Comparison of ENCODE assay signal across 8 cellular contexts in genomic region chr6:134097114-134097707, GRCh38. TPM values are rescaled to one million over a fixed set of nuclear protein-coding genes. Genes with fewer than 3 reads are reported as not detected.
DNase-seq lines count a peak whose midpoint lies in the region; ATAC-seq and TF ChIP-seq lines count a peak whose summit lies in the region.

No MANE protein-coding gene starts in this region.

- no peaks in the 10 kb centered on the region for H3K4me1 ChIP-seq in CD4-positive, CD25-positive, alpha-beta regulatory T cell (ENCODE audit: control insufficient read depth, insufficient read depth, low read length, poor library complexity, severe bottlenecking)

- no peaks in the 10 kb centered on the region for H3K36me3 ChIP-seq in CD4-positive, CD25-positive, alpha-beta regulatory T cell (ENCODE audit: control insufficient read depth, insufficient read depth, low read length)

- peak; percentile 42 to 70 (median 60) for DNase-seq in CD4-positive, CD25-positive, alpha-beta regulatory T cell
- peak; percentile 63 for DNase-seq in NCI-H2107 (lab: John Stamatoyannopoulos, UW)
- DNase-seq in activated B cell treated with CpG ODN at 0.5 μM for 24 hours, result no peak
- peak; percentile 74 for DNase-seq in cerebellum (ENCODE audit: low spot score)
- DNase-seq in left lobe of liver (ENCODE audit: low spot score), result peak; percentile 53
- DNase-seq in stimulated activated CD4-positive, alpha-beta T cell treated with anti-CD3 and anti-CD28 coated beads, TNF-alpha, amount 100 ng/mL, for 4 hours (ENCODE audit: low read depth in 3 of 3), result peak; percentile 14 to 37 (median 17)

- H3K9me3 ChIP-seq in CD4-positive, CD25-positive, alpha-beta regulatory T cell (ENCODE audit: control insufficient read depth in 2 of 2, low read length in 2 of 2), result peaks cover 0 to 3% of the 10 kb centered on the region in 2 experiments

- peaks cover 0 to 4% (median 0%) of the 10 kb centered on the region in 7 donors for H3K9me3 Mint-ChIP-seq in CD4-positive, CD25-positive, alpha-beta regulatory T cell
- peaks cover 5% of the 10 kb centered on the region for H3K9me3 Mint-ChIP-seq in activated B cell treated with CpG ODN at 0.5 μM for 24 hours

- no peak for ATAC-seq in CD4-positive, CD25-positive, alpha-beta regulatory T cell (ENCODE audit: low read depth in 2 of 2)
- ATAC-seq in GM21515 (IDR thresholded peaks at IDR 0.05; ENCODE audit: unreplicated experiment) (peak; percentile 60), activated B cell treated with CpG ODN at 0.5 μM for 24 hours (ENCODE audit: low read depth) (peak; percentile 45), left lobe of liver (peak; percentile 87), GM18868 (IDR thresholded peaks at IDR 0.05; ENCODE audit: unreplicated experiment) (no peak)

- intact Hi-C loops in activated B cell treated with CpG ODN at 0.5 μM for 24 hours (cut with micrococcal nuclease), result loop anchor here (1.0 to 5.0 kb wide), 8 partner anchors 124 to 1566 kb away; no protein-coding TSS in a partner anchor

- POLR2A ChIA-PET in activated B cell treated with CpG ODN at 0.5 μM for 24 hours (lab: Charles Lee), result interaction anchor here (0.7 to 1.5 kb wide), 3 partner anchors 110 to 175 kb away, joined by 4 to 6 read pairs (median 5); no protein-coding TSS in a partner anchor

- H3K4me3 ChIP-seq in CD4-positive, CD25-positive, alpha-beta regulatory T cell (ENCODE audit: low read depth, low read length), result no peak overlapping the region

- peaks cover 30% of the 10 kb centered on the region for H3K27me3 Mint-ChIP-seq in CD4-positive, CD25-positive, alpha-beta regulatory T cell
- H3K27me3 Mint-ChIP-seq in activated B cell treated with CpG ODN at 0.5 μM for 24 hours, result peaks cover 6% of the 10 kb centered on the region

- H3K4me1 Mint-ChIP-seq in CD4-positive, CD25-positive, alpha-beta regulatory T cell, result no peaks in the 10 kb centered on the region
- peaks cover 4% of the 10 kb centered on the region for H3K4me1 Mint-ChIP-seq in activated B cell treated with CpG ODN at 0.5 μM for 24 hours

- H3K27ac Mint-ChIP-seq in CD4-positive, CD25-positive, alpha-beta regulatory T cell, result no peak overlapping the region
- no peak overlapping the region for H3K27ac Mint-ChIP-seq in activated B cell treated with CpG ODN at 0.5 μM for 24 hours

- no peak overlapping the region for H3K27ac ChIP-seq in CD4-positive, CD25-positive, alpha-beta regulatory T cell (ENCODE audit: insufficient read depth, low read length, poor library complexity, severe bottlenecking)

- H3K4me3 Mint-ChIP-seq in CD4-positive, CD25-positive, alpha-beta regulatory T cell, result no peak overlapping the region
- no peak overlapping the region for H3K4me3 Mint-ChIP-seq in activated B cell treated with CpG ODN at 0.5 μM for 24 hours

- H3K27me3 ChIP-seq in CD4-positive, CD25-positive, alpha-beta regulatory T cell (ENCODE audit: control insufficient read depth, insufficient read depth, low read length), result peaks cover 21% of the 10 kb centered on the region

- CTCF ChIA-PET in activated B cell treated with CpG ODN at 0.5 μM for 24 hours (lab: Charles Lee), result interaction anchor here (0.6 to 12.7 kb wide), 39 partner anchors 8 to 1817 kb away, joined by 3 to 394 read pairs (median 4); partner anchors contain the start of gene TBPL1

- TF ChIP-seq CTCF in activated B cell treated with CpG ODN at 0.5 μM for 24 hours (IDR thresholded peaks at IDR 0.05), result no peak

- no peaks in the 10 kb centered on the region for H3K36me3 Mint-ChIP-seq in CD4-positive, CD25-positive, alpha-beta regulatory T cell
- H3K36me3 Mint-ChIP-seq in activated B cell treated with CpG ODN at 0.5 μM for 24 hours (ENCODE audit: low read depth), result no peaks in the 10 kb centered on the region

RNA-seq across cellular contexts. Expression of gene SLC2A12, which starts 44.8 kb away (rescaled TPM):
- not detected for total RNA-seq in CD4-positive, CD25-positive, alpha-beta regulatory T cell
- polyA plus RNA-seq in CD4-positive, CD25-positive, alpha-beta regulatory T cell, result under 1 TPM in 2 of 4 donors, not detected in 2; 0.10 to 0.14 TPM
- total RNA-seq in activated B cell treated with CpG ODN at 0.5 μM for 24 hours, result 0.05 TPM in 1 of 2 replicates, not detected in the other
- total RNA-seq in cerebellum, result 5.3 TPM
- 0.75 TPM for total RNA-seq in left lobe of liver

Comparison
In these comparisons a context has a peak if more than half of its experiments do, and no peak if none do; other contexts are left out.
1. ATAC-seq: peak in GM21515 (single experiment), activated B cell treated with CpG ODN at 0.5 μM for 24 hours (single experiment) and left lobe of liver (single experiment); none in CD4-positive, CD25-positive, alpha-beta regulatory T cell (0 of 2) and GM18868 (single experiment).